Comparison of ENCODE assay signal across 35 cellular contexts in genomic region chr1:15440357-15440756, GRCh38. TPM values are rescaled to one million over a fixed set of nuclear protein-coding genes. Genes with fewer than 3 reads are reported as not detected.
"Had no signal": no experiment of that assay in that cellular context is flagged by ENCODE, and none has a peak within 500 bp of the region (broad histone marks: within the 10 kb centered on the region; RNA-seq: fewer than 3 reads in every experiment).

No MANE protein-coding gene starts in this region.

- H3K9me3 ChIP-seq: heart left ventricle, left ventricle myocardium inferior, right atrium auricular region, right lobe of liver, stomach, testis, thyroid gland, transverse colon, upper lobe of right lung had no signal

- ATAC-seq: heart left ventricle; natural killer cell; right lobe of liver; stimulated activated naive B cell treated with anti-CD40 and anti-IgM and Interleukin-4, amounts not matched to agents 10 μg/mL and 1 μg/mL and 100 μg/mL, for 72 hours; stimulated activated naive CD8-positive, alpha-beta T cell treated with anti-CD3 and anti-CD28 coated beads, Interleukin-15, Interleukin-2, amounts not matched to agents 100 U/mL and 50 U/mL, for 24 hours; upper lobe of right lung had no signal

- H3K9ac ChIP-seq: neural progenitor cell had no signal

- H2AFZ ChIP-seq: neural progenitor cell had no signal

- H3K9me3 Mint-ChIP-seq: immature natural killer cell; mesothelial cell of epicardium; naive B cell; natural killer cell; nephron progenitor cell; neural progenitor cell; stimulated activated naive B cell treated with anti-CD40 and anti-IgM and Interleukin-4, amounts not matched to agents 10 μg/mL and 1 μg/mL and 100 μg/mL, for 72 hours had no signal

- H3K27me3 Mint-ChIP-seq: progenitor cell of endocrine pancreas had no signal

- DNase-seq: hypothalamus; immature natural killer cell; left ventricle myocardium inferior; mesendoderm; naive B cell; natural killer cell; nephron progenitor cell; right lobe of liver; stimulated activated CD4-positive, alpha-beta T cell treated with anti-CD3 and anti-CD28 coated beads, Interleukin-1b, Interleukin-23, amount 100 ng/mL, for 48 hours; stimulated activated CD4-positive, alpha-beta T cell treated with anti-CD3 and anti-CD28 coated beads, Interleukin-2, amount 100 ng/mL, for 48 hours; stimulated activated CD4-positive, alpha-beta T cell treated with anti-CD3 and anti-CD28 coated beads, Interleukin-4, amount 100 ng/mL, for 4 hours; stimulated activated CD8-positive, alpha-beta memory T cell treated with anti-CD3 and anti-CD28 coated beads, Interleukin-4, amount 100 ng/mL, for 48 hours; stimulated activated naive B cell treated with anti-CD40 and anti-IgM and Interleukin-4, amounts not matched to agents 10 μg/mL and 1 μg/mL and 100 μg/mL, for 72 hours; stimulated activated naive CD8-positive, alpha-beta T cell treated with anti-CD3 and anti-CD28 coated beads, Interleukin-15, Interleukin-2, amounts not matched to agents 100 U/mL and 50 U/mL, for 24 hours; stomach; testis; thyroid gland; transverse colon; upper lobe of right lung had no signal

- H3K4me1 Mint-ChIP-seq: mesothelial cell of epicardium, naive B cell had no signal

- H3K4me1 ChIP-seq: heart left ventricle, left ventricle myocardium inferior, neural progenitor cell, right atrium auricular region, right lobe of liver, thyroid gland, transverse colon, upper lobe of right lung had no signal

- H3K4me2 ChIP-seq: neural progenitor cell, smooth muscle cell had no signal

- H3K36me3 ChIP-seq: heart left ventricle, left ventricle myocardium inferior, neural progenitor cell, right atrium auricular region, right lobe of liver, stomach, thyroid gland, transverse colon, upper lobe of right lung had no signal

- FAIRE-seq: islet of Langerhans, urothelium cell line had no signal

- H3K4me3 ChIP-seq: heart left ventricle, left ventricle myocardium inferior, lung, neural progenitor cell, right atrium auricular region, right lobe of liver, smooth muscle cell, stomach, testis, thyroid gland, transverse colon, upper lobe of right lung had no signal

- H3K27me3 ChIP-seq: heart left ventricle, neural progenitor cell, right atrium auricular region, right lobe of liver, stomach, testis, thyroid gland, transverse colon, upper lobe of right lung had no signal

- H3K4me3 Mint-ChIP-seq: immature natural killer cell; mesothelial cell of epicardium; natural killer cell; nephron progenitor cell; neural progenitor cell; stimulated activated naive B cell treated with anti-CD40 and anti-IgM and Interleukin-4, amounts not matched to agents 10 μg/mL and 1 μg/mL and 100 μg/mL, for 72 hours had no signal

- H3K27ac Mint-ChIP-seq: immature natural killer cell; mesothelial cell of epicardium; nephron progenitor cell; neural progenitor cell; progenitor cell of endocrine pancreas; stimulated activated naive B cell treated with anti-CD40 and anti-IgM and Interleukin-4, amounts not matched to agents 10 μg/mL and 1 μg/mL and 100 μg/mL, for 72 hours had no signal

- H3K36me3 Mint-ChIP-seq: mesothelial cell of epicardium; naive B cell; natural killer cell; neural progenitor cell; stimulated activated naive B cell treated with anti-CD40 and anti-IgM and Interleukin-4, amounts not matched to agents 10 μg/mL and 1 μg/mL and 100 μg/mL, for 72 hours had no signal

- H3K27ac ChIP-seq: heart left ventricle, left ventricle myocardium inferior, neural progenitor cell, right atrium auricular region, right lobe of liver, stomach, testis, thyroid gland, transverse colon, upper lobe of right lung had no signal

RNA-seq across cellular contexts. Expression of gene CTRC, which starts 2.1 kb away (rescaled TPM):
- total RNA-seq: kidney epithelial cell, left ventricle myocardium inferior, lower leg skin, osteocyte, pulmonary artery endothelial cell, renal cortical epithelial cell, right atrium auricular region, right lobe of liver, skeletal muscle tissue, smooth muscle cell, stomach had no signal
- polyA plus RNA-seq: heart left ventricle, immature natural killer cell had no signal

RNA-seq across cellular contexts. Expression of gene CELA2A, which starts 16.2 kb away (rescaled TPM):
- total RNA-seq: kidney epithelial cell, left ventricle myocardium inferior, lower leg skin, mesothelial cell of epicardium, mononuclear cell, natural killer cell, osteocyte, progenitor cell of endocrine pancreas, pulmonary artery endothelial cell, renal cortical epithelial cell, right atrium auricular region, right lobe of liver, skeletal muscle tissue, thyroid gland, transverse colon, upper lobe of right lung had no signal
- polyA plus RNA-seq: heart left ventricle, immature natural killer cell, smooth muscle cell had no signal

RNA-seq across cellular contexts. Expression of gene CELA2B, which starts 35.5 kb away (rescaled TPM):
- total RNA-seq: heart left ventricle, kidney epithelial cell, left ventricle myocardium inferior, mesothelial cell of epicardium, mononuclear cell, natural killer cell, osteocyte, progenitor cell of endocrine pancreas, pulmonary artery endothelial cell, renal cortical epithelial cell, right atrium auricular region, right lobe of liver, smooth muscle cell, stomach, thyroid gland, transverse colon, upper lobe of right lung had no signal
- polyA plus RNA-seq: heart left ventricle, immature natural killer cell, lung, smooth muscle cell, stomach had no signal
